9 cellular contexts compared by ENCODE assay signal in genomic region chr2:174603280-174603679, GRCh38. TPM values are rescaled to one million over a fixed set of nuclear protein-coding genes. Genes with fewer than 3 reads are reported as not detected.
DNase-seq lines count a peak whose midpoint lies in the region; ATAC-seq and TF ChIP-seq lines count a peak whose summit lies in the region.
"Had no signal": no experiment of that assay in that cellular context is flagged by ENCODE, and none has a peak within 500 bp of the region (broad histone marks: within the 10 kb centered on the region; RNA-seq: fewer than 3 reads in every experiment).

No MANE protein-coding gene starts in this region.

- H3K4me1 ChIP-seq in colonic mucosa (no peaks in the 10 kb centered on the region), thyroid gland (peaks cover 21 to 25% of the 10 kb centered on the region in 2 donors)

- peaks cover 7% of the 10 kb centered on the region for H3K36me3 Mint-ChIP-seq in memory B cell

- peaks cover 52% of the 10 kb centered on the region for H3K4me1 Mint-ChIP-seq in memory B cell

- no peak for TF ChIP-seq POLR2A in thyroid gland (IDR thresholded peaks at IDR 0.05)

- 44 to 55% methylated on average over 3 of the region's 3 CpGs for WGBS in thyroid gland, 2 donors

- H3K4me3 ChIP-seq in MG63 = no peak overlapping the region
- H3K4me3 ChIP-seq in colonic mucosa = no peak overlapping the region
- H3K4me3 ChIP-seq in thyroid gland (replicated peaks in 1 of 3) = no peak overlapping the region
- H3K4me3 ChIP-seq: skin epidermis had no signal

- H3K27me3 ChIP-seq in MG63 (no peaks in the 10 kb centered on the region), colonic mucosa (no peaks in the 10 kb centered on the region), thyroid gland (no peaks in the 10 kb centered on the region)

- peak overlapping the region; percentile 80 for H3K27ac Mint-ChIP-seq in memory B cell

- TF ChIP-seq CTCF in VCaP (conservative IDR thresholded peaks at IDR 0.05) (peak; percentile 71), colonic mucosa (IDR thresholded peaks at IDR 0.05) (peak; percentile 34), thyroid gland (IDR thresholded peaks at IDR 0.05) (peak in 3 of 6 experiments; percentile 40 to 57 (median 45))

- no peaks in the 10 kb centered on the region for H3K27me3 Mint-ChIP-seq in memory B cell

- DNase-seq in C1 segment of cervical spinal cord (lab: John Stamatoyannopoulos, UW) (peak in 10 of 14 donors; percentile 35 to 68 (median 50)), MG63 (peak; percentile 38), colonic mucosa (peak; percentile 57), memory B cell (ENCODE audit: low spot score in 2 of 2) (peak in 1 of 2 donors; percentile 43), thyroid gland (peak; percentile 33 to 62)

- no peak overlapping the region for H3K27ac ChIP-seq in VCaP
- H3K27ac ChIP-seq in colonic mucosa = no peak overlapping the region
- no peak overlapping the region for H3K27ac ChIP-seq in thyroid gland

- no peaks in the 10 kb centered on the region for H3K9me3 Mint-ChIP-seq in memory B cell

- no peaks in the 10 kb centered on the region for H3K9me3 ChIP-seq in MG63
- H3K9me3 ChIP-seq in colonic mucosa = no peaks in the 10 kb centered on the region
- H3K9me3 ChIP-seq in thyroid gland = no peaks in the 10 kb centered on the region

- intact Hi-C loops in colonic mucosa (cut with DNase I) (loop anchor here (5.0 kb wide), 2 partner anchors 84 to 141 kb away; no protein-coding TSS in a partner anchor), thyroid gland (cut with DNase I) (loop anchor here (10.0 kb wide), 1 partner anchor 82 kb away; no protein-coding TSS in a partner anchor)

- no peak overlapping the region for H3K9ac ChIP-seq in colonic mucosa (ENCODE audit: low read depth in 2 of 2, low read length in 2 of 2)

- no peaks in the 10 kb centered on the region for H3K36me3 ChIP-seq in MG63
- no peaks in the 10 kb centered on the region for H3K36me3 ChIP-seq in colonic mucosa
- H3K36me3 ChIP-seq in thyroid gland = no peaks in the 10 kb centered on the region

- peak; percentile 38 for ATAC-seq in GM18867 (IDR thresholded peaks at IDR 0.05; ENCODE audit: unreplicated experiment)
- peak; percentile 29 for ATAC-seq in memory B cell (ENCODE audit: low read depth)
- ATAC-seq in GM21423 (IDR thresholded peaks at IDR 0.05; ENCODE audit: unreplicated experiment) = no peak

- no peak overlapping the region for H3K4me3 Mint-ChIP-seq in memory B cell

RNA-seq across cellular contexts. Expression of gene WIPF1, which starts 5.7 kb away (rescaled TPM):
- total RNA-seq in MG63 (2014; rRNA removed; shearing (Covaris generic); ENCODE audit: low replicate concordance) = 4.3 and 4.6 TPM in 2 replicates
- total RNA-seq in colonic mucosa (10 to 100 TPM in 1 of 2 donors, 1 to 10 TPM in 1; 6.7 to 21.4 TPM), thyroid gland (10 to 100 TPM; 15.2 to 32.7 (median 21.3) TPM)
